ENCODE assay signal across 25 cellular contexts in genomic region chr4:137572163-137572562, GRCh38. TPM values are rescaled to one million over a fixed set of nuclear protein-coding genes. Genes with fewer than 3 reads are reported as not detected.
"Had no signal": no experiment of that assay in that cellular context is flagged by ENCODE, and none has a peak within 500 bp of the region (broad histone marks: within the 10 kb centered on the region; RNA-seq: fewer than 3 reads in every experiment).

No MANE protein-coding gene starts in this region.

- H3K4me3 Mint-ChIP-seq: activated CD8-positive, alpha-beta T cell treated with anti-CD3 and anti-CD28 coated beads for 36 hours; activated naive CD8-positive, alpha-beta T cell treated with anti-CD3 and anti-CD28 coated beads, Interleukin-2, amount 10 ng/mL, durations not matched to agents 7 days and 5 days; activated T-cell treated with anti-CD3 and anti-CD28 coated beads, Interleukin-2, amount 50 U/mL, for 72 hours; T-helper 1 cell treated with Interleukin-12 subunit alpha and Interleukin-12 subunit beta and Interleukin-4 antibody, amounts not matched to agents 30 μg/mL and 1 μg/mL, for 36 hours had no signal

- H3K27ac Mint-ChIP-seq: activated CD8-positive, alpha-beta T cell treated with anti-CD3 and anti-CD28 coated beads for 36 hours; activated naive CD8-positive, alpha-beta T cell treated with anti-CD3 and anti-CD28 coated beads, Interleukin-2, amount 10 ng/mL, durations not matched to agents 7 days and 5 days; activated T-cell treated with anti-CD3 and anti-CD28 coated beads, Interleukin-2, amount 50 U/mL, for 72 hours; activated T-helper 2 cell treated with anti-CD3 and anti-CD28 coated beads, Interferon-gamma antibody, Interleukin-2, Interleukin-4, amounts not matched to agents 10 μg/mL and 5 μg/mL and 100 μg/mL, durations not matched to agents 14 hours and 24 hours and 36 hours; T-helper 1 cell treated with Interleukin-12 subunit alpha and Interleukin-12 subunit beta and Interleukin-4 antibody, amounts not matched to agents 30 μg/mL and 1 μg/mL, for 36 hours had no signal

- H3K9me3 ChIP-seq: adrenal gland, MG63, Peyer's patch, SJSA1 had no signal

- H3K36me3 Mint-ChIP-seq: activated naive CD8-positive, alpha-beta T cell treated with anti-CD3 and anti-CD28 coated beads, Interleukin-2, amount 10 ng/mL, durations not matched to agents 7 days and 5 days had no signal

- H3K36me3 ChIP-seq: adrenal gland, MG63, Peyer's patch, SJSA1 had no signal

- H3K27ac ChIP-seq: adrenal gland, Peyer's patch, RWPE1, SJSA1 had no signal

- H3K4me1 ChIP-seq: adrenal gland, Peyer's patch had no signal

- H3K9me3 Mint-ChIP-seq: T-helper 1 cell treated with Interleukin-12 subunit alpha and Interleukin-12 subunit beta and Interleukin-4 antibody, amounts not matched to agents 30 μg/mL and 1 μg/mL, for 36 hours had no signal

- H3K4me3 ChIP-seq: adrenal gland, MG63, Peyer's patch, SJSA1 had no signal

- H3K27me3 ChIP-seq: adrenal gland, MG63, Peyer's patch, SJSA1 had no signal

- H3K4me1 Mint-ChIP-seq: activated naive CD8-positive, alpha-beta T cell treated with anti-CD3 and anti-CD28 coated beads, Interleukin-2, amount 10 ng/mL, durations not matched to agents 7 days and 5 days had no signal

- ATAC-seq: activated CD4-positive, CD25-positive, alpha-beta regulatory T cell treated with anti-CD3 and anti-CD28 coated beads, Interleukin-2, amount 50 U/mL, for 24 hours; activated CD8-positive, alpha-beta T cell treated with anti-CD3 and anti-CD28 coated beads for 36 hours; activated T-cell treated with anti-CD3 and anti-CD28 coated beads, Interleukin-2, amount 50 U/mL, for 72 hours had no signal

- DNase-seq: activated CD4-positive, alpha-beta T cell treated with anti-CD3 and anti-CD28 coated beads for 4 hours; activated CD8-positive, alpha-beta memory T cell treated with anti-CD3 and anti-CD28 coated beads, Interleukin-2, amount 50 U/mL, for 4 hours; activated CD8-positive, alpha-beta T cell treated with anti-CD3 and anti-CD28 coated beads for 36 hours; activated gamma-delta T cell treated with Interleukin-2 at 50 U/mL for 16 hours; activated naive CD4-positive, alpha-beta T cell treated with anti-CD3 and anti-CD28 coated beads, Interleukin-2, amount 50 U/mL, for 16 hours; activated naive CD8-positive, alpha-beta T cell treated with anti-CD3 and anti-CD28 coated beads, Interleukin-2, amount 10 ng/mL, durations not matched to agents 7 days and 5 days; activated T-cell treated with anti-CD3 and anti-CD28 coated beads, Interleukin-2, amount 50 U/mL, for 72 hours; adrenal gland; anterior cingulate cortex; cerebellar nuclear complex; MG63; MV-4-11; NCI-H1092 treated with DMSO at 0.1 percent for 48 hours; NCI-H1436; NCI-H187; NCI-H2081; NCI-H510A treated with DMSO at 0.1 percent for 48 hours; NCI-H69; Peyer's patch; Right ventricle myocardium superior had no signal

- H3K27me3 Mint-ChIP-seq: activated CD8-positive, alpha-beta T cell treated with anti-CD3 and anti-CD28 coated beads for 36 hours; activated naive CD8-positive, alpha-beta T cell treated with anti-CD3 and anti-CD28 coated beads, Interleukin-2, amount 10 ng/mL, durations not matched to agents 7 days and 5 days had no signal

RNA-seq across cellular contexts. Expression of gene PCDH18, which starts 39.9 kb away (rescaled TPM):
- total RNA-seq: activated CD8-positive, alpha-beta T cell treated with anti-CD3 and anti-CD28 coated beads for 36 hours; activated naive CD8-positive, alpha-beta T cell treated with anti-CD3 and anti-CD28 coated beads, Interleukin-2, amount 10 ng/mL, durations not matched to agents 7 days and 5 days; activated T-cell treated with anti-CD3 and anti-CD28 coated beads, Interleukin-2, amount 50 U/mL, for 72 hours; activated T-helper 2 cell treated with anti-CD3 and anti-CD28 coated beads, Interferon-gamma antibody, Interleukin-2, Interleukin-4, amounts not matched to agents 10 μg/mL and 5 μg/mL and 100 μg/mL, durations not matched to agents 14 hours and 24 hours and 36 hours had no signal
